Comparison of ENCODE assay signal across 34 cellular contexts in the genomic region with DNA sequence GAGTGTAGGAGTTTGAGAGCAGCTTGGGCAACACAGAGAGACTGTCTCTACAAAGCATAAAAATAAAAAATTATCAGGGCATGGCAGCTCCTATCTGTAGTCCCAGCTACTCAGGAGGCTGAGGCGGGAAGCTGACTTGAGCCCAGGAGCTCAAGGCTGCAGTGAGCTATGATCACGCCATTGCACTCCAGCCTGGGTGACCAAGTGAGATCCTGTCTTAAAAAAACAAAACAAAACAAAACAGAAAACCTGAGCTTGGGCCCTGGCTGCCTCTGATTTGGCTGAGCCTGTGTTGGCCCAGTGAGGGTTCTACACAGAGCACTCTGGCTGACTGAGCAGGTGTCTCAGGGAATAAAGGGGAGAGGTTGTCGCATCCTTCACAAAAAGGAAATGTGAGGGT. TPM values are rescaled to one million over a fixed set of nuclear protein-coding genes. Genes with fewer than 3 reads are reported as not detected.
"Had no signal": no experiment of that assay in that cellular context is flagged by ENCODE, and none has a peak within 500 bp of the region (broad histone marks: within the 10 kb centered on the region; RNA-seq: fewer than 3 reads in every experiment).

No MANE protein-coding gene starts in this region.

- H3K36me3 Mint-ChIP-seq: activated naive CD4-positive, alpha-beta T cell treated with anti-CD3 and anti-CD28 coated beads, Interleukin-2, amount 10 ng/mL, durations not matched to agents 7 days and 5 days; activated naive CD4-positive, alpha-beta T cell treated with anti-CD3 and anti-CD28 coated beads, Interleukin-2, amount 50 U/mL, for 72 hours; activated naive CD8-positive, alpha-beta T cell treated with anti-CD3 and anti-CD28 coated beads, Interleukin-2, amount 10 ng/mL, durations not matched to agents 7 days and 5 days had no signal

- H3K27ac Mint-ChIP-seq: activated CD8-positive, alpha-beta T cell treated with anti-CD3 and anti-CD28 coated beads for 36 hours; activated naive CD4-positive, alpha-beta T cell treated with anti-CD3 and anti-CD28 coated beads, Interleukin-2, amount 10 ng/mL, durations not matched to agents 7 days and 5 days; activated naive CD4-positive, alpha-beta T cell treated with anti-CD3 and anti-CD28 coated beads, Interleukin-2, amount 50 U/mL, for 72 hours; activated naive CD8-positive, alpha-beta T cell treated with anti-CD3 and anti-CD28 coated beads, Interleukin-2, amount 10 ng/mL, durations not matched to agents 7 days and 5 days; activated T-cell treated with anti-CD3 and anti-CD28 coated beads, Interleukin-2, amount 50 U/mL, for 24 hours; activated T-cell treated with anti-CD3 and anti-CD28 coated beads, Interleukin-2, amount 50 U/mL, for 72 hours; brain; dendritic cell treated with granulocyte-macrophage colony-stimulating factor and Interleukin-4, amounts not matched to agents 40 ng/mL and 50 ng/mL, for 4 days; endodermal cell; T-helper 2 cell treated with Interferon-gamma antibody and Interleukin-4, amounts not matched to agents 5 μg/mL and 100 μg/mL, for 36 hours had no signal

- H3K9me3 ChIP-seq: ascending aorta, esophagus muscularis mucosa, gastrocnemius medialis had no signal

- H3K9me3 Mint-ChIP-seq: activated CD8-positive, alpha-beta T cell treated with anti-CD3 and anti-CD28 coated beads for 36 hours; activated naive CD4-positive, alpha-beta T cell treated with anti-CD3 and anti-CD28 coated beads, Interleukin-2, amount 10 ng/mL, durations not matched to agents 7 days and 5 days; activated naive CD4-positive, alpha-beta T cell treated with anti-CD3 and anti-CD28 coated beads, Interleukin-2, amount 50 U/mL, for 72 hours; activated naive CD8-positive, alpha-beta T cell treated with anti-CD3 and anti-CD28 coated beads, Interleukin-2, amount 10 ng/mL, durations not matched to agents 7 days and 5 days; activated T-cell treated with anti-CD3 and anti-CD28 coated beads, Interleukin-2, amount 50 U/mL, for 24 hours; activated T-cell treated with anti-CD3 and anti-CD28 coated beads, Interleukin-2, amount 50 U/mL, for 72 hours; brain; central memory CD8-positive, alpha-beta T cell; dendritic cell treated with granulocyte-macrophage colony-stimulating factor and Interleukin-4, amounts not matched to agents 40 ng/mL and 50 ng/mL, for 4 days; endodermal cell; T-helper 2 cell treated with Interferon-gamma antibody and Interleukin-4, amounts not matched to agents 5 μg/mL and 100 μg/mL, for 36 hours had no signal

- H3K4me3 Mint-ChIP-seq: activated CD8-positive, alpha-beta T cell treated with anti-CD3 and anti-CD28 coated beads for 36 hours; activated naive CD4-positive, alpha-beta T cell treated with anti-CD3 and anti-CD28 coated beads, Interleukin-2, amount 10 ng/mL, durations not matched to agents 7 days and 5 days; activated naive CD8-positive, alpha-beta T cell treated with anti-CD3 and anti-CD28 coated beads, Interleukin-2, amount 10 ng/mL, durations not matched to agents 7 days and 5 days; activated T-cell treated with anti-CD3 and anti-CD28 coated beads, Interleukin-2, amount 50 U/mL, for 24 hours; activated T-cell treated with anti-CD3 and anti-CD28 coated beads, Interleukin-2, amount 50 U/mL, for 72 hours; brain; central memory CD8-positive, alpha-beta T cell; dendritic cell treated with granulocyte-macrophage colony-stimulating factor and Interleukin-4, amounts not matched to agents 40 ng/mL and 50 ng/mL, for 4 days; endodermal cell; T-helper 17 cell; T-helper 2 cell treated with Interferon-gamma antibody and Interleukin-4, amounts not matched to agents 5 μg/mL and 100 μg/mL, for 36 hours had no signal

- DNase-seq: activated CD4-positive, alpha-beta T cell treated with anti-CD3 and anti-CD28 coated beads for 4 hours; activated CD4-positive, alpha-beta T cell treated with anti-CD3 and anti-CD28 coated beads, Interleukin-2, amount 50 U/mL, for 1 hour; activated CD4-positive, alpha-beta T cell treated with anti-CD3 and anti-CD28 coated beads, Interleukin-2, amount 50 U/mL, for 48 hours; activated CD4-positive, CD25-positive, alpha-beta regulatory T cell; activated CD4-positive, CD25-positive, alpha-beta regulatory T cell treated with anti-CD3 and anti-CD28 coated beads, Interleukin-2, amount 50 U/mL, for 72 hours; activated CD8-positive, alpha-beta memory T cell treated with anti-CD3 and anti-CD28 coated beads for 24 hours; activated CD8-positive, alpha-beta T cell treated with anti-CD3 and anti-CD28 coated beads for 36 hours; activated gamma-delta T cell; activated naive CD4-positive, alpha-beta T cell; activated naive CD4-positive, alpha-beta T cell treated with anti-CD3 and anti-CD28 coated beads, Interleukin-2, amount 10 ng/mL, durations not matched to agents 7 days and 5 days; activated naive CD8-positive, alpha-beta T cell treated with anti-CD3 and anti-CD28 coated beads, Interleukin-2, amount 10 ng/mL, durations not matched to agents 7 days and 5 days; activated T-cell treated with anti-CD3 and anti-CD28 coated beads for 4 hours; activated T-cell treated with anti-CD3 and anti-CD28 coated beads, Interleukin-2, amount 50 U/mL, for 24 hours; activated T-cell treated with anti-CD3 and anti-CD28 coated beads, Interleukin-2, amount 50 U/mL, for 72 hours; effector memory CD4-positive, alpha-beta T cell; endodermal cell; erythroblast; foreskin keratinocyte; gastrocnemius medialis; glutamatergic neuron; T-helper 1 cell; T-helper 17 cell; T1000 had no signal

- H3K27me3 ChIP-seq: ascending aorta, dorsolateral prefrontal cortex, esophagus muscularis mucosa, foreskin keratinocyte, gastrocnemius medialis had no signal

- FAIRE-seq: bronchial epithelial cell had no signal

- H3K4me1 Mint-ChIP-seq: activated naive CD4-positive, alpha-beta T cell treated with anti-CD3 and anti-CD28 coated beads, Interleukin-2, amount 10 ng/mL, durations not matched to agents 7 days and 5 days; activated naive CD8-positive, alpha-beta T cell treated with anti-CD3 and anti-CD28 coated beads, Interleukin-2, amount 10 ng/mL, durations not matched to agents 7 days and 5 days; brain; central memory CD8-positive, alpha-beta T cell; endodermal cell had no signal

- H3K36me3 ChIP-seq: esophagus muscularis mucosa, gastrocnemius medialis had no signal

- ATAC-seq: activated CD8-positive, alpha-beta T cell treated with anti-CD3 and anti-CD28 coated beads for 36 hours; activated naive CD4-positive, alpha-beta T cell treated with anti-CD3 and anti-CD28 coated beads, Interleukin-2, amount 50 U/mL, for 72 hours; activated T-cell treated with anti-CD3 and anti-CD28 coated beads, Interleukin-2, amount 50 U/mL, for 72 hours; foreskin keratinocyte; gastrocnemius medialis; T-helper 17 cell had no signal

- H3K4me3 ChIP-seq: ascending aorta, coronary artery, dorsolateral prefrontal cortex, esophagus muscularis mucosa, gastrocnemius medialis had no signal

- H3K27ac ChIP-seq: ascending aorta, coronary artery, dorsolateral prefrontal cortex, esophagus muscularis mucosa, foreskin keratinocyte, gastrocnemius medialis had no signal

- H3K4me1 ChIP-seq: ascending aorta, esophagus muscularis mucosa, foreskin keratinocyte, gastrocnemius medialis had no signal

RNA-seq across cellular contexts. Expression of a gene that starts 8.0 kb away (rescaled TPM):
- total RNA-seq: activated CD8-positive, alpha-beta T cell treated with anti-CD3 and anti-CD28 coated beads for 36 hours; activated naive CD4-positive, alpha-beta T cell treated with anti-CD3 and anti-CD28 coated beads, Interleukin-2, amount 50 U/mL, for 72 hours; ascending aorta; cardiac septum; foreskin keratinocyte had no signal
